Comparison of ENCODE assay signal across 27 cellular contexts in the genomic region with DNA sequence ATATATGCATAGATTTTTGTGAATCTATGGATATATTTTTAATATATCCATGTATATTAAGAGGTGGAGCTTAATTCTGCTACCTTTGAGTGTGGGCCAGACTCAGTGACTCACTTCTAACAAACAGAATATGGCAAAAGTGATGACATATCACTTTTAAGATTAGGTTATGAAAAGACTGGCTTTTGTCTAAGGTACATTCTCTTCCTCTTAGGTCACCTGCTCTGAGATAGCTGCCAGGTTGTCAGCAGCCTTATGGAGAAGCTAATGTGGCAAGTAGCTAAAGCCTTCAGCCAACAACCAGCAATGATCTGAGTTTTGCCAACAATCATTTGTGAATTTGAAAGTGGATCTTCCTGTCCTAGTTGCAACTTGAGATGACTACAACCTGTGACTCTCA.
DNase-seq lines count a peak whose midpoint lies in the region; ATAC-seq and TF ChIP-seq lines count a peak whose summit lies in the region.
"Had no signal": no experiment of that assay in that cellular context is flagged by ENCODE, and none has a peak within 500 bp of the region (broad histone marks: within the 10 kb centered on the region; RNA-seq: fewer than 3 reads in every experiment).

No MANE protein-coding gene starts in this region.

- no peak overlapping the region for H2BK120ac ChIP-seq in IMR-90 (ENCODE audit: low read depth, low read length)

- TF ChIP-seq CTCF in IMR-90 (conservative IDR thresholded peaks at IDR 0.05; ENCODE audit: low read depth, low read length) (no peak), fibroblast of pulmonary artery (IDR thresholded peaks at IDR 0.05; ENCODE audit: low read length, missing control alignments) (no peak)

- H3K23ac ChIP-seq in IMR-90 (ENCODE audit: low read depth, low read length), result no peak overlapping the region

- dilution Hi-C loops in IMR-90 (cut with HindIII; ENCODE audit: low sequenced_read_pairs, unreplicated experiment), result no loop called here

- H3K56ac ChIP-seq in IMR-90 (ENCODE audit: extremely low read depth, insufficient read depth, low read length), result no peak overlapping the region

- ATAC-seq in IMR-90 (ENCODE audit: low read depth) (no peak), HG02852 (IDR thresholded peaks at IDR 0.05; ENCODE audit: unreplicated experiment) (no peak)
- ATAC-seq: activated CD4-positive, alpha-beta T cell treated with anti-CD3 and anti-CD28 coated beads for 36 hours; activated CD8-positive, alpha-beta T cell treated with anti-CD3 and anti-CD28 coated beads, Interleukin-2, amount 10 ng/mL, durations not matched to agents 7 days and 5 days; left cardiac atrium; upper lobe of right lung had no signal

- no peaks in the 10 kb centered on the region for H3K9me3 ChIP-seq in IMR-90 (ENCODE audit: control insufficient read depth, insufficient read depth, low read length)
- H3K9me3 ChIP-seq: adrenal gland, right atrium auricular region, upper lobe of right lung had no signal

- H3K4me2 ChIP-seq in IMR-90 (ENCODE audit: low read depth, low read length), result no peak overlapping the region
- H3K4me2 ChIP-seq: BLaER1 treated with 17β-estradiol and CSF1 and Interleukin-3, amounts not matched to agents 10 nM and 100 nM had no signal

- no peaks in the 10 kb centered on the region for H3K9me1 ChIP-seq in IMR-90 (ENCODE audit: insufficient read depth, low read length)

- no peak for TF ChIP-seq RAD21 in IMR-90 (IDR thresholded peaks at IDR 0.05; ENCODE audit: low read length)

- H4K91ac ChIP-seq in IMR-90 (ENCODE audit: insufficient read depth, low read depth, low read length), result no peak overlapping the region

- H3K18ac ChIP-seq in IMR-90 (ENCODE audit: low read depth, low read length), result no peak overlapping the region

- H2BK20ac ChIP-seq in IMR-90 (ENCODE audit: low read depth, low read length), result no peak overlapping the region

- no peaks in the 10 kb centered on the region for H3K27me3 ChIP-seq in IMR-90 (ENCODE audit: control insufficient read depth, insufficient read depth, low read length)
- H3K27me3 ChIP-seq: adrenal gland; BLaER1 treated with 17β-estradiol and CSF1 and Interleukin-3, amounts not matched to agents 10 nM and 100 nM; right atrium auricular region; upper lobe of right lung had no signal

- no peaks in the 10 kb centered on the region for H4K20me1 ChIP-seq in IMR-90 (ENCODE audit: insufficient read depth, low read length)
- H4K20me1 ChIP-seq: BLaER1 treated with 17β-estradiol and CSF1 and Interleukin-3, amounts not matched to agents 10 nM and 100 nM had no signal

- no peak overlapping the region for H2AFZ ChIP-seq in IMR-90 (replicated peaks; ENCODE audit: low read length, poor library complexity)

- POLR2A ChIA-PET in IMR-90 (lab: Charles Lee; ENCODE audit: unreplicated experiment), result no interaction called here

- H3K79me1 ChIP-seq in IMR-90 (ENCODE audit: low read depth in 1 of 2, low read length in 2 of 2), result no peaks in the 10 kb centered on the region

- H3K36me3 ChIP-seq in IMR-90 (ENCODE audit: control insufficient read depth, insufficient read depth, low read length), result no peaks in the 10 kb centered on the region
- H3K36me3 ChIP-seq: adrenal gland; BLaER1 treated with 17β-estradiol and CSF1 and Interleukin-3, amounts not matched to agents 10 nM and 100 nM; right atrium auricular region; upper lobe of right lung had no signal

- CTCF ChIA-PET in IMR-90 (lab: Yijun Ruan, JAX), result no interaction called here

- H3K4me3 ChIP-seq in IMR-90 (ENCODE audit: insufficient read depth, low read depth, low read length) (no peak overlapping the region), fibroblast of pulmonary artery (replicated peaks; ENCODE audit: low read depth, low read length) (no peak overlapping the region)
- H3K4me3 ChIP-seq: adrenal gland; BLaER1 treated with 17β-estradiol and CSF1 and Interleukin-3, amounts not matched to agents 10 nM and 100 nM; right atrium auricular region; upper lobe of right lung had no signal

- no peak overlapping the region for H2AK9ac ChIP-seq in IMR-90 (replicated peaks; ENCODE audit: low read depth, low read length, poor library complexity)

- no peak overlapping the region for H3K4ac ChIP-seq in IMR-90 (ENCODE audit: low read depth, low read length)

- H3K14ac ChIP-seq in IMR-90 (replicated peaks; ENCODE audit: low read depth, low read length), result no peak overlapping the region

- DNase-seq in IMR-90, result no peak
- peak; percentile 25 for DNase-seq in amniotic epithelial cell (ENCODE audit: low read depth)
- DNase-seq in fibroblast of pulmonary artery (ENCODE audit: low read depth), result peak; percentile 6
- peak; percentile 12 for DNase-seq in renal cortical epithelial cell (ENCODE audit: low read depth)
- no peak for DNase-seq in HPDE6-E6E7 (ENCODE audit: extremely low spot score)
- DNase-seq in putamen (ENCODE audit: low spot score), result no peak
- no peak for DNase-seq in NCI-H1092 treated with DMSO at 0.1 percent for 48 hours (lab: John Stamatoyannopoulos, UW)
- DNase-seq: activated CD4-positive, alpha-beta T cell treated with anti-CD3 and anti-CD28 coated beads for 36 hours; activated CD8-positive, alpha-beta T cell treated with anti-CD3 and anti-CD28 coated beads, Interleukin-2, amount 10 ng/mL, durations not matched to agents 7 days and 5 days; activated naive CD4-positive, alpha-beta T cell treated with anti-CD3 and anti-CD28 coated beads, Interleukin-2, amount 10 ng/mL, durations not matched to agents 7 days and 5 days; adrenal gland; DMS79; GF-D8; head of caudate nucleus; left cardiac atrium; NCI-H1105; NCI-H2081; NCI-H2227 treated with DMSO at 0.1 percent for 48 hours; NCI-H69; stimulated activated CD4-positive, alpha-beta T cell treated with anti-CD3 and anti-CD28 coated beads, Interleukin-1b, Interleukin-23, amount 100 ng/mL, for 48 hours; stimulated activated naive CD4-positive, alpha-beta T cell treated with Interleukin-2 at 50 U/mL for 16 hours; T1000; upper lobe of right lung had no signal

- H2BK15ac ChIP-seq in IMR-90 (ENCODE audit: low read depth, low read length), result no peak overlapping the region

- H2AK5ac ChIP-seq in IMR-90 (ENCODE audit: low read depth, low read length), result no peak overlapping the region

- no peak overlapping the region for H2BK5ac ChIP-seq in IMR-90 (ENCODE audit: low read depth, low read length, poor library complexity, severe bottlenecking)

- no peak overlapping the region for H3K9ac ChIP-seq in IMR-90 (ENCODE audit: low read depth, low read length)
- H3K9ac ChIP-seq: BLaER1 treated with 17β-estradiol and CSF1 and Interleukin-3, amounts not matched to agents 10 nM and 100 nM had no signal

- no peak overlapping the region for H4K5ac ChIP-seq in IMR-90 (ENCODE audit: low read depth, low read length)

- no peak overlapping the region for H4K8ac ChIP-seq in IMR-90 (ENCODE audit: low read depth in 2 of 2, low read length in 2 of 2)

- no peak for TF ChIP-seq POLR2A in IMR-90 (IDR thresholded peaks at IDR 0.05; ENCODE audit: low read depth, low read length)

- BruUV-seq in IMR-90 (replicated peaks; lab: Mats Ljungman, UMichigan), result no TSS peak

- no peaks in the 10 kb centered on the region for H3K4me1 ChIP-seq in IMR-90 (ENCODE audit: control insufficient read depth, insufficient read depth, low read length)
- H3K4me1 ChIP-seq: adrenal gland, right atrium auricular region, upper lobe of right lung had no signal

- intact Hi-C loops in IMR-90 (cut with micrococcal nuclease), result no loop called here

- H3K27ac ChIP-seq in IMR-90 (ENCODE audit: insufficient read depth, low read length), result no peak overlapping the region
- H3K27ac ChIP-seq: adrenal gland; BLaER1 treated with 17β-estradiol and CSF1 and Interleukin-3, amounts not matched to agents 10 nM and 100 nM; right atrium auricular region; upper lobe of right lung; VCaP had no signal

- in situ Hi-C loops in IMR-90 (cut with MboI; ENCODE audit: low sequenced_read_pairs), result no loop called here

TF ChIP-seq in IMR-90, 13 proteins besides CTCF, POLR2A, EP300 and RAD21:
- no peak for TF ChIP-seq SMC3 (IDR thresholded peaks at IDR 0.05; ENCODE audit: low read depth, low read length)
- TF ChIP-seq MAFK (IDR thresholded peaks at IDR 0.05; ENCODE audit: low read depth, low read length), result peak; percentile 82
TF ChIP-seq in IMR-90: peak in this region for 1.

Comparison
In these comparisons a context has a peak if more than half of its experiments do, and no peak if none do; other contexts are left out.
1. DNase-seq: peak in amniotic epithelial cell (single experiment), fibroblast of pulmonary artery (single experiment) and renal cortical epithelial cell (single experiment); none in IMR-90 (single experiment), HPDE6-E6E7 (single experiment), putamen (single experiment) and NCI-H1092 treated with DMSO at 0.1 percent for 48 hours (single experiment).